ENCODE assay signal across 20 cellular contexts in genomic region chr16:53515259-53515658, GRCh38. TPM values are rescaled to one million over a fixed set of nuclear protein-coding genes. Genes with fewer than 3 reads are reported as not detected.
DNase-seq lines count a peak whose midpoint lies in the region; ATAC-seq, FAIRE-seq and TF ChIP-seq lines count a peak whose summit lies in the region.
"Had no signal": no experiment of that assay in that cellular context is flagged by ENCODE, and none has a peak within 500 bp of the region (broad histone marks: within the 10 kb centered on the region; RNA-seq: fewer than 3 reads in every experiment).

No MANE protein-coding gene starts in this region.

- WGBS in K562 (ENCODE audit: insufficient coverage, low coverage, missing lambda C conversion rate) = 4% methylated on average over 6 of the region's 6 CpGs

- H4K20me1 ChIP-seq in K562 (replicated peaks; ENCODE audit: control insufficient read depth, insufficient read depth, low read length) = no peaks in the 10 kb centered on the region

- BruUV-seq in K562 (replicated peaks; lab: Mats Ljungman, UMichigan) = no TSS peak

- no peaks in the 10 kb centered on the region for H3K9me3 Mint-ChIP-seq in activated naive CD4-positive, alpha-beta T cell treated with anti-CD3 and anti-CD28 coated beads for 36 hours

- FAIRE-seq in K562 (lab: Jason Lieb, UNC) = no peak
- FAIRE-seq: colon, GM12878 had no signal

- in situ Hi-C loops in K562 (cut with MboI) = loop anchor here (25.0 kb wide), 1 partner anchor 1328 kb away; no protein-coding TSS in a partner anchor

- H3K9me3 ChIP-seq in K562 (replicated peaks; ENCODE audit: control insufficient read depth, insufficient read depth, low read depth, low read length) (no peaks in the 10 kb centered on the region), right atrium auricular region (no peaks in the 10 kb centered on the region), parathyroid adenoma (ENCODE audit: control insufficient read depth, low read length) (no peaks in the 10 kb centered on the region)
- H3K9me3 ChIP-seq: prostate gland had no signal

- H3K4me1 ChIP-seq in K562 (replicated peaks in 1 of 2; ENCODE audit: control insufficient read depth in 2 of 2, insufficient read depth in 2 of 2, low read length in 2 of 2) = peaks cover 0 to 6% of the 10 kb centered on the region in 2 experiments; a peak in 3 of 5 replicates
- peaks cover 0 to 10% of the 10 kb centered on the region in 2 donors for H3K4me1 ChIP-seq in right atrium auricular region
- no peaks in the 10 kb centered on the region for H3K4me1 ChIP-seq in parathyroid adenoma
- H3K4me1 ChIP-seq: prostate gland had no signal

- no peaks in the 10 kb centered on the region for H3K36me3 ChIP-seq in K562 (ENCODE audit: control insufficient read depth, insufficient read depth, low read length)
- H3K36me3 ChIP-seq in right atrium auricular region = no peaks in the 10 kb centered on the region
- H3K36me3 ChIP-seq in parathyroid adenoma (ENCODE audit: control insufficient read depth, insufficient read depth, low read length) = no peaks in the 10 kb centered on the region
- H3K36me3 ChIP-seq in H7 (replicated peaks; ENCODE audit: control insufficient read depth, insufficient read depth, low read length) = no peaks in the 10 kb centered on the region
- H3K36me3 ChIP-seq: prostate gland had no signal

- no peak overlapping the region for H3K27ac ChIP-seq in K562 (ENCODE audit: extremely low read depth, low read depth, low read length)
- peak overlapping the region; percentile 22 to 35 for H3K27ac ChIP-seq in right atrium auricular region
- peak overlapping the region; percentile 68 for H3K27ac ChIP-seq in parathyroid adenoma
- H3K27ac ChIP-seq: prostate gland had no signal

- CTCF ChIA-PET in K562 (lab: Yijun Ruan, JAX; ENCODE audit: low intra/inter-chr PET ratio) = no interaction called here
- CTCF ChIA-PET in activated naive CD4-positive, alpha-beta T cell treated with anti-CD3 and anti-CD28 coated beads for 36 hours (lab: Charles Lee) = interaction anchor here (1.4 kb wide), 1 partner anchor 412 kb away, joined by 3 read pairs; no protein-coding TSS in a partner anchor

- peaks cover 0 to 13% of the 10 kb centered on the region in 2 experiments; a peak in 3 of 5 replicates for H3K27me3 ChIP-seq in K562 (ENCODE audit: control insufficient read depth in 2 of 2, insufficient read depth in 2 of 2, low read length in 2 of 2)
- no peaks in the 10 kb centered on the region for H3K27me3 ChIP-seq in right atrium auricular region
- H3K27me3 ChIP-seq in parathyroid adenoma (ENCODE audit: control insufficient read depth, insufficient read depth, low read length) = no peaks in the 10 kb centered on the region
- H3K27me3 ChIP-seq in H7 (ENCODE audit: control insufficient read depth, insufficient read depth, low read length) = no peaks in the 10 kb centered on the region

- H3K4me3 ChIP-seq in K562 = no peak overlapping the region
- no peak overlapping the region for H3K4me3 ChIP-seq in right atrium auricular region
- H3K4me3 ChIP-seq in parathyroid adenoma (ENCODE audit: low read depth, low read length) = no peak overlapping the region
- no peak overlapping the region for H3K4me3 ChIP-seq in H7 (ENCODE audit: insufficient read depth, low read depth, low read length)
- H3K4me3 ChIP-seq: GM12878, prostate gland had no signal

- no peak for TF ChIP-seq POLR2A in K562 (conservative IDR thresholded peaks at IDR 0.05)

- intact Hi-C loops in K562 (cut with micrococcal nuclease) = no loop called here
- intact Hi-C loops in activated naive CD4-positive, alpha-beta T cell treated with anti-CD3 and anti-CD28 coated beads for 36 hours (cut with micrococcal nuclease) = no loop called here

- H3K4me1 Mint-ChIP-seq in activated naive CD4-positive, alpha-beta T cell treated with anti-CD3 and anti-CD28 coated beads for 36 hours (ENCODE audit: low read depth) = peaks cover 38% of the 10 kb centered on the region

- no peak overlapping the region for H2AFZ ChIP-seq in K562 (ENCODE audit: low read depth, low read length)
- H2AFZ ChIP-seq in parathyroid adenoma = no peak overlapping the region

- DNase-seq in EL (peak; percentile 32), K562 (ENCODE audit: extremely low read depth in 1 of 4, low spot score in 3 of 4) (no peak), right atrium auricular region (ENCODE audit: low spot score) (no peak), H7 (no peak)
- DNase-seq in activated naive CD4-positive, alpha-beta T cell treated with anti-CD3 and anti-CD28 coated beads for 36 hours = no peak
- DNase-seq in activated CD4-positive, CD25-positive, alpha-beta regulatory T cell treated with anti-CD3 and anti-CD28 coated beads, Interleukin-2, amount 50 U/mL, for 72 hours = no peak
- DNase-seq: amygdala; COR-L47; GOT3; hippocampal formation; Kasumi-1; kidney glomerular epithelial cell; NCI-H1436 treated with DMSO at 0.1 percent for 48 hours; RPMI8226; stimulated activated CD4-positive, alpha-beta T cell treated with anti-CD3 and anti-CD28 coated beads, Interleukin-1b, Interleukin-23, amount 100 ng/mL, for 48 hours had no signal

- H3K9me1 ChIP-seq in K562 (ENCODE audit: control insufficient read depth, insufficient read depth, low read length) = no peaks in the 10 kb centered on the region

- no peak overlapping the region for H3K27ac Mint-ChIP-seq in activated naive CD4-positive, alpha-beta T cell treated with anti-CD3 and anti-CD28 coated beads for 36 hours

- TF ChIP-seq CTCF in K562 (IDR thresholded peaks at IDR 0.05 in 2 of 3, conservative IDR thresholded peaks at IDR 0.05 in 1 of 3; ENCODE audit: insufficient read depth in 2 of 3, low read depth in 1 of 3, low read length in 3 of 3) (no peak), right atrium auricular region (IDR thresholded peaks at IDR 0.05) (no peak), parathyroid adenoma (IDR thresholded peaks at IDR 0.05) (no peak)

- H3K79me2 ChIP-seq in K562 (ENCODE audit: control insufficient read depth, insufficient read depth, low read length) = no peaks in the 10 kb centered on the region
- no peaks in the 10 kb centered on the region for H3K79me2 ChIP-seq in parathyroid adenoma

- POLR2A ChIA-PET in K562 (lab: Yijun Ruan, JAX) = no interaction called here

- no peak for ATAC-seq in K562
- no peak for ATAC-seq in GM19328 (IDR thresholded peaks at IDR 0.05; ENCODE audit: unreplicated experiment)
- ATAC-seq: GM12878 had no signal

- TF ChIP-seq EP300 in K562 (IDR thresholded peaks at IDR 0.05; ENCODE audit: low read length) = no peak

- no peak overlapping the region for H3K4me3 Mint-ChIP-seq in activated naive CD4-positive, alpha-beta T cell treated with anti-CD3 and anti-CD28 coated beads for 36 hours

- no peak for TF ChIP-seq RAD21 in K562 (CRISPR knock-in tag; conservative IDR thresholded peaks at IDR 0.05 in 1 of 2, IDR thresholded peaks at IDR 0.05 in 1 of 2)

- H3K4me2 ChIP-seq in K562 (ENCODE audit: insufficient read depth, low read length) (no peak overlapping the region), parathyroid adenoma (ENCODE audit: low read length) (no peak overlapping the region)

- H3K9ac ChIP-seq in K562 (ENCODE audit: insufficient read depth in 1 of 2, low read depth in 2 of 2, low read length in 2 of 2) (no peak overlapping the region), parathyroid adenoma (no peak overlapping the region)

- peaks cover 1% of the 10 kb centered on the region for H3K36me3 Mint-ChIP-seq in activated naive CD4-positive, alpha-beta T cell treated with anti-CD3 and anti-CD28 coated beads for 36 hours (ENCODE audit: low read depth)

- no peaks in the 10 kb centered on the region for H3K27me3 Mint-ChIP-seq in activated naive CD4-positive, alpha-beta T cell treated with anti-CD3 and anti-CD28 coated beads for 36 hours (ENCODE audit: low read depth)

TF ChIP-seq in K562, 482 proteins besides CTCF, POLR2A, EP300 and RAD21:
- TF ChIP-seq ZNF232 (CRISPR knock-in tag; IDR thresholded peaks at IDR 0.05) (no peak), NR2C2 (CRISPR knock-in tag; IDR thresholded peaks at IDR 0.05) (no peak), NR2C2 (tag; IDR thresholded peaks at IDR 0.05) (peak; percentile 47; the same call in 1 of the 2 replicates)
TF ChIP-seq in K562: peak in this region for 1.

RNA-seq across cellular contexts. Expression of gene AKTIP, which starts 12.2 kb away (rescaled TPM):
- total RNA-seq in K562 (2011; cell fraction: chromatin; rRNA removed; ENCODE audit: low replicate concordance) = 19.7 and 21.6 TPM in 2 replicates
- 11.4 and 13.8 TPM in 2 replicates for total RNA-seq in K562 (2011; cell fraction: nucleolus; rRNA removed)
- 17.3 and 19.6 TPM in 2 replicates for total RNA-seq in K562 (2011; cell fraction: nucleoplasm; rRNA removed)
- 3.0 and 4.3 TPM in 2 replicates for total RNA-seq in K562 (2014; rRNA removed)
- 4.7 and 7.0 TPM in 2 replicates for total RNA-seq in K562 (2014; rRNA removed; fragmentation: Illumina TruSeq; extraction: Trizol)
- 3.4 and 4.3 TPM in 2 replicates for total RNA-seq in K562 (2015; rRNA removed; fragmentation: Illumina TruSeq; extraction: Trizol)
- 4.4 and 4.8 TPM in 2 replicates for total RNA-seq in K562 (2021)
- polyA plus RNA-seq in K562 (2011; rRNA removed) = 10.7 and 11.4 TPM in 2 replicates
- 2.7 and 7.8 TPM in 2 replicates for polyA plus RNA-seq in K562 (2011; cell fraction: cytosol; rRNA removed)
- polyA plus RNA-seq in K562 (2011; cell fraction: nucleus; rRNA removed) = 11.6 and 21.6 TPM in 2 replicates
- 4.4 and 6.9 TPM in 2 replicates for polyA plus RNA-seq in K562 (2012)
- 5.3 and 6.4 TPM in 2 replicates for polyA plus RNA-seq in K562 (2014; fragmentation: Illumina TruSeq; extraction: Trizol)
- polyA plus RNA-seq in K562 (2014; fragmentation: Nextera tagmentation; extraction: Ambion mirVana) = 1 to 10 TPM; 4.1 to 6.0 TPM
- polyA plus RNA-seq in K562 (2014; rRNA removed) = 3.2 and 6.6 TPM in 2 replicates
- 8.6 and 11.5 TPM in 2 replicates for polyA minus RNA-seq in K562 (2011; rRNA and poly(A)+ RNA removed)
- polyA minus RNA-seq in K562 (2011; cell fraction: cytosol; rRNA and poly(A)+ RNA removed) = 2.6 and 4.7 TPM in 2 replicates
- polyA minus RNA-seq in K562 (2011; cell fraction: nucleus; rRNA and poly(A)+ RNA removed) = 5.0 and 8.0 TPM in 2 replicates
- total RNA-seq in right atrium auricular region = 10 to 100 TPM; 49.8 to 85.3 TPM
- 17.6 and 19.0 TPM in 2 replicates for total RNA-seq in H7 (2014; rRNA removed; shearing (Covaris generic))
- total RNA-seq in activated naive CD4-positive, alpha-beta T cell treated with anti-CD3 and anti-CD28 coated beads for 36 hours = 10 to 100 TPM; 26.1 to 27.3 TPM
